ENCODE assay signal across 23 cellular contexts in genomic region chr11:82653752-82654151, GRCh38.
"Had no signal": no experiment of that assay in that cellular context is flagged by ENCODE, and none has a peak within 500 bp of the region (broad histone marks: within the 10 kb centered on the region; RNA-seq: fewer than 3 reads in every experiment).

No MANE protein-coding gene starts in this region.

- H3K36me3 ChIP-seq: colonic mucosa, esophagus muscularis mucosa, esophagus squamous epithelium, gastrocnemius medialis, gastroesophageal sphincter, heart left ventricle, heart right ventricle had no signal

- H3K4me3 Mint-ChIP-seq: dendritic cell treated with granulocyte-macrophage colony-stimulating factor and Interleukin-4, amounts not matched to agents 40 ng/mL and 50 ng/mL, for 4 days; effector memory CD8-positive, alpha-beta T cell had no signal

- H3K27ac ChIP-seq: colonic mucosa, coronary artery, dorsolateral prefrontal cortex, epithelial cell of prostate, esophagus muscularis mucosa, esophagus squamous epithelium, foreskin keratinocyte, gastrocnemius medialis, gastroesophageal sphincter, heart left ventricle, heart right ventricle had no signal

- H3K27ac Mint-ChIP-seq: dendritic cell treated with granulocyte-macrophage colony-stimulating factor and Interleukin-4, amounts not matched to agents 40 ng/mL and 50 ng/mL, for 4 days; effector memory CD8-positive, alpha-beta T cell had no signal

- H3K27me3 ChIP-seq: colonic mucosa, dorsolateral prefrontal cortex, esophagus muscularis mucosa, esophagus squamous epithelium, foreskin keratinocyte, gastrocnemius medialis, gastroesophageal sphincter, heart left ventricle had no signal

- H3K4me3 ChIP-seq: colonic mucosa, coronary artery, dorsolateral prefrontal cortex, esophagus muscularis mucosa, esophagus squamous epithelium, gastrocnemius medialis, gastroesophageal sphincter, heart left ventricle, heart right ventricle had no signal

- H3K27me3 Mint-ChIP-seq: dendritic cell treated with granulocyte-macrophage colony-stimulating factor and Interleukin-4, amounts not matched to agents 40 ng/mL and 50 ng/mL, for 4 days had no signal

- DNase-seq: colonic mucosa; cortex of kidney; dermis blood vessel endothelial cell; dorsolateral prefrontal cortex; effector CD4-positive, alpha-beta T cell; effector CD8-positive, alpha-beta T cell; effector memory CD4-positive, alpha-beta T cell; effector memory CD8-positive, alpha-beta T cell; erythroblast; esophagus squamous epithelium; foreskin fibroblast; foreskin keratinocyte; foreskin melanocyte; gastrocnemius medialis; glutamatergic neuron; head of caudate nucleus; heart left ventricle; heart right ventricle had no signal

- H3K4me1 ChIP-seq: colonic mucosa, esophagus muscularis mucosa, esophagus squamous epithelium, foreskin keratinocyte, gastrocnemius medialis, gastroesophageal sphincter, heart left ventricle, heart right ventricle had no signal

- H3K9me3 ChIP-seq: colonic mucosa, esophagus muscularis mucosa, esophagus squamous epithelium, gastrocnemius medialis, gastroesophageal sphincter, heart left ventricle had no signal
